7 cellular contexts compared by ENCODE assay signal in genomic region chr2:113355339-113356015, GRCh38.
DNase-seq lines count a peak whose midpoint lies in the region; ATAC-seq, FAIRE-seq and TF ChIP-seq lines count a peak whose summit lies in the region.
"Not testable (repeated sequence)": the region's sequence is repeated elsewhere in the genome, so short reads cannot be mapped to it uniquely, and the experiment has no call there.

No MANE protein-coding gene starts in this region.

- not testable (repeated sequence) for H3K27ac ChIP-seq in HEK293 (ENCODE audit: extremely low read depth, low read depth, low read length); neural progenitor cell
- H3K27ac ChIP-seq in hepatocyte: peak overlapping the region; percentile 54
- H3K27ac ChIP-seq in lung (ENCODE audit: low read depth in 1 of 2, low read length in 1 of 2): peak overlapping the region in 1 of 2 donors; percentile 76
- peak overlapping the region; percentile 57 to 78 (median 74) for H3K27ac ChIP-seq in upper lobe of left lung

- H3K9me3 Mint-ChIP-seq in neural progenitor cell: not testable (repeated sequence)

- TF ChIP-seq EP300 in upper lobe of left lung (IDR thresholded peaks at IDR 0.05): not testable (repeated sequence)

- H2AFZ ChIP-seq in hepatocyte: peak overlapping the region; percentile 14
- H2AFZ ChIP-seq in neural progenitor cell (replicated peaks): not testable (repeated sequence)

- not testable (repeated sequence) for H3K36me3 ChIP-seq in HEK293 (ENCODE audit: control insufficient read depth in 2 of 2, insufficient read depth in 1 of 2, low read length in 2 of 2); bronchial epithelial cell (ENCODE audit: control insufficient read depth, insufficient read depth, low read length); hepatocyte (replicated peaks; ENCODE audit: insufficient read depth, low read depth); lung (ENCODE audit: control insufficient read depth in 2 of 2, insufficient read depth in 2 of 2, low read length in 2 of 2); neural progenitor cell; upper lobe of left lung

- not testable (repeated sequence) for H3K9ac ChIP-seq in neural progenitor cell

- not testable (repeated sequence) for TF ChIP-seq POLR2A in upper lobe of left lung (IDR thresholded peaks at IDR 0.05)

- not testable (repeated sequence) for H3K79me2 ChIP-seq in hepatocyte; neural progenitor cell (ENCODE audit: low read depth)

- not testable (repeated sequence) for H3K4me3 ChIP-seq in HEK293 (ENCODE audit: low read depth, low read length); bronchial epithelial cell (ENCODE audit: low read depth, low read length); hepatocyte; lung; neural progenitor cell; upper lobe of left lung

- WGBS in hepatocyte (ENCODE audit: low lambda C conversion rate, missing lambda C conversion rate): 38% methylated on average over 8 of the region's 8 CpGs
- WGBS in lung, 2 donors: 53 to 69% methylated on average over 8 of the region's 8 CpGs
- WGBS in upper lobe of left lung, 2 donors: 46 to 65% methylated on average over 8 of the region's 8 CpGs

- not testable (repeated sequence) for H3K4me1 ChIP-seq in HEK293 (ENCODE audit: control insufficient read depth, insufficient read depth, low read length); hepatocyte (ENCODE audit: insufficient read depth); lung (ENCODE audit: control insufficient read depth in 2 of 2, insufficient read depth in 2 of 2, low read length in 2 of 2)
- H3K4me1 ChIP-seq in neural progenitor cell (peaks cover 19% of the 10 kb centered on the region), upper lobe of left lung (peaks cover 0 to 14% (median 6%) of the 10 kb centered on the region in 4 donors)

- not testable (repeated sequence) for H3K4me2 ChIP-seq in hepatocyte
- peak overlapping the region; percentile 38 for H3K4me2 ChIP-seq in neural progenitor cell

- H3K9me3 ChIP-seq in HEK293 (ENCODE audit: control insufficient read depth, insufficient read depth, low read depth, low read length); hepatocyte (ENCODE audit: low read depth); lung (ENCODE audit: control insufficient read depth in 2 of 2, insufficient read depth in 1 of 2, low read length in 1 of 2); neural progenitor cell (ENCODE audit: low read depth); upper lobe of left lung: not testable (repeated sequence)

- not testable (repeated sequence) for TF ChIP-seq CTCF in HEK293 (tag by site-specific recombination; IDR thresholded peaks at IDR 0.05); bronchial epithelial cell (IDR thresholded peaks at IDR 0.05; ENCODE audit: insufficient read depth, low read length, severe bottlenecking); hepatocyte (IDR thresholded peaks at IDR 0.05; ENCODE audit: poor library complexity); lung (IDR thresholded peaks at IDR 0.05; ENCODE audit: control extremely low read depth, extremely low read depth); neural progenitor cell (IDR thresholded peaks at IDR 0.05); upper lobe of left lung (IDR thresholded peaks at IDR 0.05)

- H3K27me3 ChIP-seq in bronchial epithelial cell (ENCODE audit: control insufficient read depth, insufficient read depth, low read length); hepatocyte; lung (ENCODE audit: control insufficient read depth, insufficient read depth); neural progenitor cell; upper lobe of left lung: not testable (repeated sequence)

- H3K27ac Mint-ChIP-seq in neural progenitor cell: peak overlapping the region; percentile 94

- H3K9me2 ChIP-seq in hepatocyte (replicated peaks; ENCODE audit: insufficient read depth): not testable (repeated sequence)

- H3K4me1 Mint-ChIP-seq in neural progenitor cell: peaks cover 23% of the 10 kb centered on the region

- H3K36me3 Mint-ChIP-seq in neural progenitor cell: not testable (repeated sequence)

- POLR2A ChIA-PET in HEK293 (lab: Yijun Ruan, JAX): not testable (repeated sequence)

- H4K20me1 ChIP-seq in hepatocyte (ENCODE audit: insufficient read depth, poor library complexity, severe bottlenecking); neural progenitor cell (ENCODE audit: low read depth): not testable (repeated sequence)

- not testable (repeated sequence) for H3K27me3 Mint-ChIP-seq in neural progenitor cell (ENCODE audit: insufficient read depth, low read depth)

- H3F3A ChIP-seq in neural progenitor cell (ENCODE audit: low read depth): not testable (repeated sequence)

- not testable (repeated sequence) for H3K4me3 Mint-ChIP-seq in neural progenitor cell

- peak; percentile 50 for ATAC-seq in lung (ENCODE audit: insufficient read depth, low FRiP score)
- peak; percentile 34 to 50 for ATAC-seq in upper lobe of left lung (ENCODE audit: low FRiP score in 2 of 2)

- peak; percentile 50 for FAIRE-seq in bronchial epithelial cell (lab: Jason Lieb, UNC)

- CTCF ChIA-PET in HEK293 (lab: Yijun Ruan, JAX): interaction anchor here (0.9 to 2.1 kb wide), 2 partner anchors 156 to 276 kb away, joined by 3 to 5 read pairs; no protein-coding TSS in a partner anchor

- peak; percentile 93 for DNase-seq in NCI-H82 treated with DMSO at 0.1 percent for 48 hours (lab: John Stamatoyannopoulos, UW; ENCODE audit: unreplicated experiment)
- not testable (repeated sequence) for DNase-seq in bronchial epithelial cell (ENCODE audit: low read depth); hepatocyte (ENCODE audit: low spot score)
- DNase-seq in lung (ENCODE audit: low spot score): peak; percentile 53
- DNase-seq in neural progenitor cell (ENCODE audit: low spot score): peak; percentile 19
- peak in 1 of 2 donors; percentile 45 for DNase-seq in upper lobe of left lung

TF ChIP-seq in HEK293, 187 proteins besides CTCF, POLR2A, EP300 and RAD21:
- TF ChIP-seq WT1 (tag by site-specific recombination; IDR thresholded peaks at IDR 0.05): peak; percentile 82
